13 cellular contexts compared by ENCODE assay signal in the genomic region with DNA sequence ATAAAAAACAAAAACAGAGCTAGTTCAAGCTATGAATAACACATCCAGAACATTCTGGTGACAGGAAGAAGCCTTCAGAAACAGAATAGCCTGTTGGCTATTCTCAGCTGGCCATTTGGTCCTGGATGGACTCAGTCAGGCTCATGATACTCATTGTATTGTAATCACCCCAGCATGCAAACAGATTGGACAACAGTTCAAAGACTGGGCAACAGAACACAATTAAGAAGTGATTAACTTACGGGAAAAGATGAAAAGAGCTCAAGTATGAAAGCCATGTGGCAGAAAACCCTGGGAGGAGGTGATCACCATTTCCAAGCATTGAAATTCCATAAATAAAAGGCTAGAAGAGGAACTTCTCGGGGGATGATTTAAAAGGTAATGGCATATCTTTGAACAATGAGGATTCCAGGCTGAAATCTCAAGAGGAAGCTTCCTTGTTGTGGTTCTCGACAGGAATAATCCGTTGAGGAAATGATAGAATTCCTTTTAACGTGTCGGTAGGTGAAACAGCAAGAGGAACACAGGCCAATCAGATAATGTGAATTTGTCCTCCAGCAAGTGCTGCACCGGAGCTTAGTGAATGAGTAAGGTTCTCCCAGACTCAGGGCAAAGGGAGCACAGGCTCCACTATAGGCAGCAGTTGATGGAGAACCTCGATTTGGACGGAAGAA.
DNase-seq lines count a peak whose midpoint lies in the region; ATAC-seq, FAIRE-seq and TF ChIP-seq lines count a peak whose summit lies in the region.
"Had no signal": no experiment of that assay in that cellular context is flagged by ENCODE, and none has a peak within 500 bp of the region (broad histone marks: within the 10 kb centered on the region; RNA-seq: fewer than 3 reads in every experiment).

No MANE protein-coding gene starts in this region.

- POLR2A ChIA-PET in K562 (lab: Yijun Ruan, JAX) = interaction anchor here (1.3 to 1.4 kb wide), 2 partner anchors 10 to 37 kb away, joined by 3 to 4 read pairs; no protein-coding TSS in a partner anchor

- in situ Hi-C loops in K562 (cut with MboI) (no loop called here), ACHN (cut with HindIII; ENCODE audit: low pct_ligation_motif_present, low pct_unique_long_range_greater_than_20kb, low sequenced_read_pairs) (no loop called here)

- no peaks in the 10 kb centered on the region for H3K79me1 ChIP-seq in mesendoderm (ENCODE audit: low read length)

- no peaks in the 10 kb centered on the region for H3K79me2 ChIP-seq in K562 (ENCODE audit: control insufficient read depth, insufficient read depth, low read length)
- no peaks in the 10 kb centered on the region for H3K79me2 ChIP-seq in mesendoderm (ENCODE audit: control insufficient read depth, insufficient read depth, low read length)

- 14% methylated on average over 9 of the region's 9 CpGs for WGBS in K562 (ENCODE audit: insufficient coverage, low coverage, missing lambda C conversion rate)
- WGBS in mesendoderm (ENCODE audit: extremely low coverage, insufficient coverage, low lambda C conversion rate) = no CpG with 5 or more reads among the region's 9 CpGs

- no TSS peak for BruUV-seq in K562 (replicated peaks; lab: Mats Ljungman, UMichigan)

- no peak overlapping the region for H4K8ac ChIP-seq in mesendoderm (ENCODE audit: low read depth, low read length)

- H3K9me3 ChIP-seq in K562 (replicated peaks; ENCODE audit: control insufficient read depth, insufficient read depth, low read depth, low read length) = no peaks in the 10 kb centered on the region
- H3K9me3 ChIP-seq: ascending aorta, thyroid gland had no signal

- no peak for ATAC-seq in stimulated activated naive CD8-positive, alpha-beta T cell treated with anti-CD3 and anti-CD28 coated beads, Interleukin-15, amount 100 ng/mL, for 72 hours
- peak; percentile 72 for ATAC-seq in K562
- no peak for ATAC-seq in HG02885 (IDR thresholded peaks at IDR 0.05; ENCODE audit: poor library complexity, unreplicated experiment)

- TF ChIP-seq POLR2A in K562 (conservative IDR thresholded peaks at IDR 0.05) = no peak

- H3K18ac ChIP-seq in mesendoderm (ENCODE audit: low read length) = no peak overlapping the region

- no peaks in the 10 kb centered on the region for H3K9me1 ChIP-seq in K562 (ENCODE audit: control insufficient read depth, insufficient read depth, low read length)

- H3K4me3 ChIP-seq in K562 = no peak overlapping the region
- no peak overlapping the region for H3K4me3 ChIP-seq in mesendoderm (ENCODE audit: low read length)
- H3K4me3 ChIP-seq: ascending aorta, thyroid gland had no signal

- H3K27me3 ChIP-seq in K562 (ENCODE audit: control insufficient read depth in 2 of 2, insufficient read depth in 2 of 2, low read length in 2 of 2) (no peaks in the 10 kb centered on the region), mesendoderm (ENCODE audit: insufficient read depth, low read length, poor library complexity) (no peaks in the 10 kb centered on the region)
- H3K27me3 ChIP-seq: ascending aorta, thyroid gland had no signal

- no peak overlapping the region for H4K5ac ChIP-seq in mesendoderm (ENCODE audit: low read length)

- CTCF ChIA-PET in K562 (lab: Yijun Ruan, JAX; ENCODE audit: low intra/inter-chr PET ratio) = no interaction called here

- H3K27ac ChIP-seq in K562 (ENCODE audit: extremely low read depth, low read depth, low read length) = no peak overlapping the region
- peak overlapping the region; percentile 83 for H3K27ac ChIP-seq in mesendoderm (ENCODE audit: low read depth, low read length)
- H3K27ac ChIP-seq: ascending aorta, C4-2B had no signal

- TF ChIP-seq RAD21 in K562 (CRISPR knock-in tag; conservative IDR thresholded peaks at IDR 0.05 in 1 of 2, IDR thresholded peaks at IDR 0.05 in 1 of 2) = no peak

- no peaks in the 10 kb centered on the region for H3K36me3 Mint-ChIP-seq in stimulated activated naive CD8-positive, alpha-beta T cell treated with anti-CD3 and anti-CD28 coated beads, Interleukin-15, Interleukin-2, amounts not matched to agents 100 ng/mL and 50 ng/mL, for 24 hours (ENCODE audit: low read depth)
- H3K36me3 Mint-ChIP-seq: immature natural killer cell had no signal

- no peak overlapping the region for H2BK5ac ChIP-seq in mesendoderm (ENCODE audit: low read length)

- no peak overlapping the region for H3K4ac ChIP-seq in mesendoderm (ENCODE audit: low read depth, low read length)

- peaks cover 81% of the 10 kb centered on the region for H3K4me1 Mint-ChIP-seq in stimulated activated naive CD8-positive, alpha-beta T cell treated with anti-CD3 and anti-CD28 coated beads, Interleukin-15, Interleukin-2, amounts not matched to agents 100 ng/mL and 50 ng/mL, for 24 hours (ENCODE audit: low read depth)
- peaks cover 89% of the 10 kb centered on the region for H3K4me1 Mint-ChIP-seq in stimulated activated naive CD8-positive, alpha-beta T cell treated with anti-CD3 and anti-CD28 coated beads, Interleukin-15, amount 100 ng/mL, for 72 hours

- TF ChIP-seq EP300 in K562 (IDR thresholded peaks at IDR 0.05; ENCODE audit: low read length) = no peak

- H3K4me3 Mint-ChIP-seq in stimulated activated naive CD8-positive, alpha-beta T cell treated with anti-CD3 and anti-CD28 coated beads, Interleukin-15, Interleukin-2, amounts not matched to agents 100 ng/mL and 50 ng/mL, for 24 hours = no peak overlapping the region
- no peak overlapping the region for H3K4me3 Mint-ChIP-seq in stimulated activated naive CD8-positive, alpha-beta T cell treated with anti-CD3 and anti-CD28 coated beads, Interleukin-15, amount 100 ng/mL, for 72 hours
- H3K4me3 Mint-ChIP-seq: immature natural killer cell had no signal

- intact Hi-C loops in K562 (cut with micrococcal nuclease) = no loop called here

- H3K36me3 ChIP-seq in K562 (ENCODE audit: control insufficient read depth, insufficient read depth, low read length) (no peaks in the 10 kb centered on the region), mesendoderm (ENCODE audit: control insufficient read depth, insufficient read depth, low read length) (no peaks in the 10 kb centered on the region)
- H3K36me3 ChIP-seq: ascending aorta, thyroid gland had no signal

- H2AFZ ChIP-seq in K562 (ENCODE audit: low read depth, low read length) = peak overlapping the region; percentile 88

- H3K4me1 ChIP-seq in K562 (replicated peaks in 1 of 2; ENCODE audit: control insufficient read depth in 2 of 2, insufficient read depth in 2 of 2, low read length in 2 of 2) = peaks cover 8 to 34% of the 10 kb centered on the region in 2 experiments; a peak in 4 of 5 replicates
- peaks cover 10% of the 10 kb centered on the region for H3K4me1 ChIP-seq in mesendoderm (ENCODE audit: control insufficient read depth, low read depth, low read length)

- peak; percentile 51 for FAIRE-seq in K562 (lab: Jason Lieb, UNC)

- peak overlapping the region; percentile 60 for H3K4me2 ChIP-seq in K562 (ENCODE audit: insufficient read depth, low read length)
- no peak overlapping the region for H3K4me2 ChIP-seq in mesendoderm (ENCODE audit: low read length)

- no peak overlapping the region for H2BK120ac ChIP-seq in mesendoderm (ENCODE audit: low read depth, low read length)

- TF ChIP-seq CTCF in K562 (IDR thresholded peaks at IDR 0.05 in 2 of 3, conservative IDR thresholded peaks at IDR 0.05 in 1 of 3; ENCODE audit: insufficient read depth in 2 of 3, low read depth in 1 of 3, low read length in 3 of 3) = no peak

- H4K20me1 ChIP-seq in K562 (replicated peaks; ENCODE audit: control insufficient read depth, insufficient read depth, low read length) = no peaks in the 10 kb centered on the region

- no peak overlapping the region for H2AK5ac ChIP-seq in mesendoderm (ENCODE audit: low read length)

- no peaks in the 10 kb centered on the region for H3K9me3 Mint-ChIP-seq in stimulated activated naive CD8-positive, alpha-beta T cell treated with anti-CD3 and anti-CD28 coated beads, Interleukin-15, Interleukin-2, amounts not matched to agents 100 ng/mL and 50 ng/mL, for 24 hours
- no peaks in the 10 kb centered on the region for H3K9me3 Mint-ChIP-seq in stimulated activated naive CD8-positive, alpha-beta T cell treated with anti-CD3 and anti-CD28 coated beads, Interleukin-15, amount 100 ng/mL, for 72 hours
- H3K9me3 Mint-ChIP-seq: immature natural killer cell had no signal

- peak overlapping the region; percentile 96 for H3K27ac Mint-ChIP-seq in stimulated activated naive CD8-positive, alpha-beta T cell treated with anti-CD3 and anti-CD28 coated beads, Interleukin-15, Interleukin-2, amounts not matched to agents 100 ng/mL and 50 ng/mL, for 24 hours
- H3K27ac Mint-ChIP-seq in stimulated activated naive CD8-positive, alpha-beta T cell treated with anti-CD3 and anti-CD28 coated beads, Interleukin-15, amount 100 ng/mL, for 72 hours = peak overlapping the region in 1 of 2 donors; percentile 77

- H3K23ac ChIP-seq in mesendoderm (ENCODE audit: low read length) = no peak overlapping the region

- DNase-seq in stimulated activated naive CD8-positive, alpha-beta T cell treated with anti-CD3 and anti-CD28 coated beads, Interleukin-15, amount 100 ng/mL, for 72 hours = no peak
- DNase-seq in K562 (ENCODE audit: extremely low read depth in 1 of 4, low spot score in 3 of 4) (peak in 1 of 4 experiments; percentile 44), mesendoderm (peak; percentile 75), ACHN (no peak)
- DNase-seq in central memory CD4-positive, alpha-beta T cell = no peak
- DNase-seq in stimulated activated naive CD4-positive, alpha-beta T cell treated with Interleukin-2 at 50 U/mL for 16 hours (lab: John Stamatoyannopoulos, UW) = no peak
- DNase-seq: immature natural killer cell; stimulated activated CD4-positive, alpha-beta T cell treated with anti-CD3 and anti-CD28 coated beads, Interleukin-4, amount 100 ng/mL, for 4 hours; thyroid gland had no signal

- H3K9ac ChIP-seq in K562 (ENCODE audit: insufficient read depth in 1 of 2, low read depth in 2 of 2, low read length in 2 of 2) (no peak overlapping the region; a peak in 1 of 4 replicates), mesendoderm (ENCODE audit: low read length) (no peak overlapping the region)

- peak overlapping the region; percentile 38 for H3K56ac ChIP-seq in mesendoderm (ENCODE audit: low read length)

- no peak overlapping the region for H2BK15ac ChIP-seq in mesendoderm (replicated peaks; ENCODE audit: low read depth)

- no peaks in the 10 kb centered on the region for H3K27me3 Mint-ChIP-seq in stimulated activated naive CD8-positive, alpha-beta T cell treated with anti-CD3 and anti-CD28 coated beads, Interleukin-15, Interleukin-2, amounts not matched to agents 100 ng/mL and 50 ng/mL, for 24 hours
- H3K27me3 Mint-ChIP-seq in stimulated activated naive CD8-positive, alpha-beta T cell treated with anti-CD3 and anti-CD28 coated beads, Interleukin-15, amount 100 ng/mL, for 72 hours = no peaks in the 10 kb centered on the region
